Comparison of ENCODE assay signal across 2 cellular contexts in the genomic region with DNA sequence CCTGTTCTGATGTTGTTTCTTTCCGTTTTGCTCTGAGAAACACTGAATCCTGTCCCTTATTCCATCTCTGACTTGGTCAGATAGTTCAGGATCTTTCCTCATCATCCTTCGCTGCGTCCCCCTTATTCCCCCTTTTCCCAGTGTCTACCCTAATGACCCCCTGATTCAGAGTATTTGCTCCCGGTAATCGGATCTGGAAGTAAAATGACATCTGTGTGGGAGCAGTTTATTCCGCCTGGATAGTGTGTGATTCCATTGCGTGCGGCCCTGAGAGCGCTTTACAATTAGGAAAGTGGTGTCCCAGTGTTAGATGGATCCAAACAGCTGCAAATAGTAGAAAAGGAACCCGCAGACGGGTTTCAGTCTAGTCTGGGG.
TF ChIP-seq lines count a peak whose summit lies in the region.

No MANE protein-coding gene starts in this region.

TF ChIP-seq in K562, 482 proteins besides CTCF, POLR2A, EP300 and RAD21:
- 0 out of 2 replicates have a peak, but pooled peaks have one; percentile 0 for TF ChIP-seq ARID2 (IDR thresholded peaks at IDR 0.05)
- TF ChIP-seq, protein P1, sequence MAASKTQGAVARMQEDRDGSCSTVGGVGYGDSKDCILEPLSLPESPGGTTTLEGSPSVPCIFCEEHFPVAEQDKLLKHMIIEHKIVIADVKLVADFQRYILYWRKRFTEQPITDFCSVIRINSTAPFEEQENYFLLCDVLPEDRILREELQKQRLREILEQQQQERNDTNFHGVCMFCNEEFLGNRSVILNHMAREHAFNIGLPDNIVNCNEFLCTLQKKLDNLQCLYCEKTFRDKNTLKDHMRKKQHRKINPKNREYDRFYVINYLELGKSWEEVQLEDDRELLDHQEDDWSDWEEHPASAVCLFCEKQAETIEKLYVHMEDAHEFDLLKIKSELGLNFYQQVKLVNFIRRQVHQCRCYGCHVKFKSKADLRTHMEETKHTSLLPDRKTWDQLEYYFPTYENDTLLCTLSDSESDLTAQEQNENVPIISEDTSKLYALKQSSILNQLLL (CRISPR knock-in tag; IDR thresholded peaks at IDR 0.05; ENCODE audit: borderline replicate concordance), result no peak
- TF ChIP-seq TEAD1 (CRISPR knock-in tag; IDR thresholded peaks at IDR 0.05), result 0 out of 4 replicates have a peak, but pooled peaks of 1 of the 2 experiments have one; percentile 33
- TF ChIP-seq TGIF2 (CRISPR knock-in tag; IDR thresholded peaks at IDR 0.05), result 0 out of 2 replicates have a peak, but pooled peaks have one; percentile 12
- 0 out of 2 replicates have a peak, but pooled peaks have one; percentile 3 for TF ChIP-seq NFRKB (IDR thresholded peaks at IDR 0.05; ENCODE audit: low read depth)
- no peak for TF ChIP-seq HEY1 (CRISPR knock-in tag; IDR thresholded peaks at IDR 0.05; ENCODE audit: borderline replicate concordance)

TF ChIP-seq in HepG2, 621 proteins besides CTCF, POLR2A, EP300 and RAD21:
- TF ChIP-seq ZNF33B (CRISPR knock-in tag; IDR thresholded peaks at IDR 0.05) (no peak), KDM5A (IDR thresholded peaks at IDR 0.05; ENCODE audit: borderline replicate concordance, low read length) (peak; percentile 60), FOXA3 (CRISPR knock-in tag; IDR thresholded peaks at IDR 0.05) (no peak), MAZ (IDR thresholded peaks at IDR 0.05; ENCODE audit: borderline replicate concordance, low read depth, low read length) (0 out of 2 replicates have a peak, but pooled peaks have one; percentile 9), MAZ (CRISPR knock-in tag; IDR thresholded peaks at IDR 0.05; ENCODE audit: low read depth) (no peak), ZNF446 (CRISPR knock-in tag; IDR thresholded peaks at IDR 0.05) (peak; percentile 12; the same call in 1 of the 2 replicates), ZC3H13 (CRISPR knock-in tag; IDR thresholded peaks at IDR 0.05) (no peak), TBX3 (IDR thresholded peaks at IDR 0.05; ENCODE audit: borderline replicate concordance) (no peak), ZSCAN31 (CRISPR knock-in tag; IDR thresholded peaks at IDR 0.05; ENCODE audit: low read depth) (0 out of 2 replicates have a peak, but pooled peaks have one; percentile 8), SRY (CRISPR knock-in tag; IDR thresholded peaks at IDR 0.05) (0 out of 2 replicates have a peak, but pooled peaks have one; percentile 7), ZNF567 (CRISPR knock-in tag; IDR thresholded peaks at IDR 0.05; ENCODE audit: borderline replicate concordance) (no peak), PLRG1 (conservative IDR thresholded peaks at IDR 0.05) (no peak), LCORL (IDR thresholded peaks at IDR 0.05) (no peak), LCORL (CRISPR knock-in tag; IDR thresholded peaks at IDR 0.05) (0 out of 2 replicates have a peak, but pooled peaks have one; percentile 1), FOSL1 (CRISPR knock-in tag; IDR thresholded peaks at IDR 0.05; ENCODE audit: borderline replicate concordance) (no peak), ZNF33A (CRISPR knock-in tag; IDR thresholded peaks at IDR 0.05; ENCODE audit: borderline replicate concordance) (0 out of 2 replicates have a peak, but pooled peaks have one; percentile 80), NFIC (IDR thresholded peaks at IDR 0.05; ENCODE audit: low read length) (no peak), ZNF441 (CRISPR knock-in tag; IDR thresholded peaks at IDR 0.05; ENCODE audit: borderline replicate concordance) (no peak)
- TF ChIP-seq, protein P2, sequence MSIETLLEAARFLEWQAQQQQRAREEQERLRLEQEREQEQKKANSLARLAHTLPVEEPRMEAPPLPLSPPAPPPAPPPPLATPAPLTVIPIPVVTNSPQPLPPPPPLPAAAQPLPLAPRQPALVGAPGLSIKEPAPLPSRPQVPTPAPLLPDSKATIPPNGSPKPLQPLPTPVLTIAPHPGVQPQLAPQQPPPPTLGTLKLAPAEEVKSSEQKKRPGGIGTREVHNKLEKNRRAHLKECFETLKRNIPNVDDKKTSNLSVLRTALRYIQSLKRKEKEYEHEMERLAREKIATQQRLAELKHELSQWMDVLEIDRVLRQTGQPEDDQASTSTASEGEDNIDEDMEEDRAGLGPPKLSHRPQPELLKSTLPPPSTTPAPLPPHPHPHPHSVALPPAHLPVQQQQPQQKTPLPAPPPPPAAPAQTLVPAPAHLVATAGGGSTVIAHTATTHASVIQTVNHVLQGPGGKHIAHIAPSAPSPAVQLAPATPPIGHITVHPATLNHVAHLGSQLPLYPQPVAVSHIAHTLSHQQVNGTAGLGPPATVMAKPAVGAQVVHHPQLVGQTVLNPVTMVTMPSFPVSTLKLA (IDR thresholded peaks at IDR 0.05), result no peak
- TF ChIP-seq, protein P3, sequence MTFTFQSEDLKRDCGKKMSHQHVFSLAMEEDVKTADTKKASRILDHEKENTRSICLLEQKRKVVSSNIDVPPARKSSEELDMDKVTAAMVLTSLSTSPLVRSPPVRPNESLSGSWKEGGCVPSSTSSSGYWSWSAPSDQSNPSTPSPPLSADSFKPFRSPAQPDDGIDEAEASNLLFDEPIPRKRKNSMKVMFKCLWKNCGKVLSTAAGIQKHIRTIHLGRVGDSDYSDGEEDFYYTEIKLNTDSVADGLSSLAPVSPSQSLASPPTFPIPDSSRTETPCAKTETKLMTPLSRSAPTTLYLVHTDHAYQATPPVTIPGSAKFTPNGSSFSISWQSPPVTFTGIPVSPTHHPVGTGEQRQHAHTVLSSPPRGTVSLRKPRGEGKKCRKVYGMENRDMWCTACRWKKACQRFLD (CRISPR knock-in tag; IDR thresholded peaks at IDR 0.05; ENCODE audit: borderline replicate concordance), result 0 out of 2 replicates have a peak, but pooled peaks have one; percentile 14
- TF ChIP-seq, protein P4, sequence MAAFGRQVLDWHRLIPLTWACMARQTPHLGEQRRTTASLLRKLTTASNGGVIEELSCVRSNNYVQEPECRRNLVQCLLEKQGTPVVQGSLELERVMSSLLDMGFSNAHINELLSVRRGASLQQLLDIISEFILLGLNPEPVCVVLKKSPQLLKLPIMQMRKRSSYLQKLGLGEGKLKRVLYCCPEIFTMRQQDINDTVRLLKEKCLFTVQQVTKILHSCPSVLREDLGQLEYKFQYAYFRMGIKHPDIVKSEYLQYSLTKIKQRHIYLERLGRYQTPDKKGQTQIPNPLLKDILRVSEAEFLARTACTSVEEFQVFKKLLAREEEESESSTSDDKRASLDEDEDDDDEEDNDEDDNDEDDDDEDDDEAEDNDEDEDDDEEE (CRISPR knock-in tag; IDR thresholded peaks at IDR 0.05), result 0 out of 2 replicates have a peak, but pooled peaks have one; percentile 32
- TF ChIP-seq, protein P5, sequence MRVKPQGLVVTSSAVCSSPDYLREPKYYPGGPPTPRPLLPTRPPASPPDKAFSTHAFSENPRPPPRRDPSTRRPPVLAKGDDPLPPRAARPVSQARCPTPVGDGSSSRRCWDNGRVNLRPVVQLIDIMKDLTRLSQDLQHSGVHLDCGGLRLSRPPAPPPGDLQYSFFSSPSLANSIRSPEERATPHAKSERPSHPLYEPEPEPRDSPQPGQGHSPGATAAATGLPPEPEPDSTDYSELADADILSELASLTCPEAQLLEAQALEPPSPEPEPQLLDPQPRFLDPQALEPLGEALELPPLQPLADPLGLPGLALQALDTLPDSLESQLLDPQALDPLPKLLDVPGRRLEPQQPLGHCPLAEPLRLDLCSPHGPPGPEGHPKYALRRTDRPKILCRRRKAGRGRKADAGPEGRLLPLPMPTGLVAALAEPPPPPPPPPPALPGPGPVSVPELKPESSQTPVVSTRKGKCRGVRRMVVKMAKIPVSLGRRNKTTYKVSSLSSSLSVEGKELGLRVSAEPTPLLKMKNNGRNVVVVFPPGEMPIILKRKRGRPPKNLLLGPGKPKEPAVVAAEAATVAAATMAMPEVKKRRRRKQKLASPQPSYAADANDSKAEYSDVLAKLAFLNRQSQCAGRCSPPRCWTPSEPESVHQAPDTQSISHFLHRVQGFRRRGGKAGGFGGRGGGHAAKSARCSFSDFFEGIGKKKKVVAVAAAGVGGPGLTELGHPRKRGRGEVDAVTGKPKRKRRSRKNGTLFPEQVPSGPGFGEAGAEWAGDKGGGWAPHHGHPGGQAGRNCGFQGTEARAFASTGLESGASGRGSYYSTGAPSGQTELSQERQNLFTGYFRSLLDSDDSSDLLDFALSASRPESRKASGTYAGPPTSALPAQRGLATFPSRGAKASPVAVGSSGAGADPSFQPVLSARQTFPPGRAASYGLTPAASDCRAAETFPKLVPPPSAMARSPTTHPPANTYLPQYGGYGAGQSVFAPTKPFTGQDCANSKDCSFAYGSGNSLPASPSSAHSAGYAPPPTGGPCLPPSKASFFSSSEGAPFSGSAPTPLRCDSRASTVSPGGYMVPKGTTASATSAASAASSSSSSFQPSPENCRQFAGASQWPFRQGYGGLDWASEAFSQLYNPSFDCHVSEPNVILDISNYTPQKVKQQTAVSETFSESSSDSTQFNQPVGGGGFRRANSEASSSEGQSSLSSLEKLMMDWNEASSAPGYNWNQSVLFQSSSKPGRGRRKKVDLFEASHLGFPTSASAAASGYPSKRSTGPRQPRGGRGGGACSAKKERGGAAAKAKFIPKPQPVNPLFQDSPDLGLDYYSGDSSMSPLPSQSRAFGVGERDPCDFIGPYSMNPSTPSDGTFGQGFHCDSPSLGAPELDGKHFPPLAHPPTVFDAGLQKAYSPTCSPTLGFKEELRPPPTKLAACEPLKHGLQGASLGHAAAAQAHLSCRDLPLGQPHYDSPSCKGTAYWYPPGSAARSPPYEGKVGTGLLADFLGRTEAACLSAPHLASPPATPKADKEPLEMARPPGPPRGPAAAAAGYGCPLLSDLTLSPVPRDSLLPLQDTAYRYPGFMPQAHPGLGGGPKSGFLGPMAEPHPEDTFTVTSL (CRISPR knock-in tag; IDR thresholded peaks at IDR 0.05; ENCODE audit: borderline replicate concordance), result peak; percentile 43; the same call in 1 of the 2 replicates
- TF ChIP-seq, protein P6, sequence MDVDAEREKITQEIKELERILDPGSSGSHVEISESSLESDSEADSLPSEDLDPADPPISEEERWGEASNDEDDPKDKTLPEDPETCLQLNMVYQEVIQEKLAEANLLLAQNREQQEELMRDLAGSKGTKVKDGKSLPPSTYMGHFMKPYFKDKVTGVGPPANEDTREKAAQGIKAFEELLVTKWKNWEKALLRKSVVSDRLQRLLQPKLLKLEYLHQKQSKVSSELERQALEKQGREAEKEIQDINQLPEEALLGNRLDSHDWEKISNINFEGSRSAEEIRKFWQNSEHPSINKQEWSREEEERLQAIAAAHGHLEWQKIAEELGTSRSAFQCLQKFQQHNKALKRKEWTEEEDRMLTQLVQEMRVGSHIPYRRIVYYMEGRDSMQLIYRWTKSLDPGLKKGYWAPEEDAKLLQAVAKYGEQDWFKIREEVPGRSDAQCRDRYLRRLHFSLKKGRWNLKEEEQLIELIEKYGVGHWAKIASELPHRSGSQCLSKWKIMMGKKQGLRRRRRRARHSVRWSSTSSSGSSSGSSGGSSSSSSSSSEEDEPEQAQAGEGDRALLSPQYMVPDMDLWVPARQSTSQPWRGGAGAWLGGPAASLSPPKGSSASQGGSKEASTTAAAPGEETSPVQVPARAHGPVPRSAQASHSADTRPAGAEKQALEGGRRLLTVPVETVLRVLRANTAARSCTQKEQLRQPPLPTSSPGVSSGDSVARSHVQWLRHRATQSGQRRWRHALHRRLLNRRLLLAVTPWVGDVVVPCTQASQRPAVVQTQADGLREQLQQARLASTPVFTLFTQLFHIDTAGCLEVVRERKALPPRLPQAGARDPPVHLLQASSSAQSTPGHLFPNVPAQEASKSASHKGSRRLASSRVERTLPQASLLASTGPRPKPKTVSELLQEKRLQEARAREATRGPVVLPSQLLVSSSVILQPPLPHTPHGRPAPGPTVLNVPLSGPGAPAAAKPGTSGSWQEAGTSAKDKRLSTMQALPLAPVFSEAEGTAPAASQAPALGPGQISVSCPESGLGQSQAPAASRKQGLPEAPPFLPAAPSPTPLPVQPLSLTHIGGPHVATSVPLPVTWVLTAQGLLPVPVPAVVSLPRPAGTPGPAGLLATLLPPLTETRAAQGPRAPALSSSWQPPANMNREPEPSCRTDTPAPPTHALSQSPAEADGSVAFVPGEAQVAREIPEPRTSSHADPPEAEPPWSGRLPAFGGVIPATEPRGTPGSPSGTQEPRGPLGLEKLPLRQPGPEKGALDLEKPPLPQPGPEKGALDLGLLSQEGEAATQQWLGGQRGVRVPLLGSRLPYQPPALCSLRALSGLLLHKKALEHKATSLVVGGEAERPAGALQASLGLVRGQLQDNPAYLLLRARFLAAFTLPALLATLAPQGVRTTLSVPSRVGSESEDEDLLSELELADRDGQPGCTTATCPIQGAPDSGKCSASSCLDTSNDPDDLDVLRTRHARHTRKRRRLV (CRISPR knock-in tag; IDR thresholded peaks at IDR 0.05), result 0 out of 2 replicates have a peak, but pooled peaks have one; percentile 3
- TF ChIP-seq, protein P7, sequence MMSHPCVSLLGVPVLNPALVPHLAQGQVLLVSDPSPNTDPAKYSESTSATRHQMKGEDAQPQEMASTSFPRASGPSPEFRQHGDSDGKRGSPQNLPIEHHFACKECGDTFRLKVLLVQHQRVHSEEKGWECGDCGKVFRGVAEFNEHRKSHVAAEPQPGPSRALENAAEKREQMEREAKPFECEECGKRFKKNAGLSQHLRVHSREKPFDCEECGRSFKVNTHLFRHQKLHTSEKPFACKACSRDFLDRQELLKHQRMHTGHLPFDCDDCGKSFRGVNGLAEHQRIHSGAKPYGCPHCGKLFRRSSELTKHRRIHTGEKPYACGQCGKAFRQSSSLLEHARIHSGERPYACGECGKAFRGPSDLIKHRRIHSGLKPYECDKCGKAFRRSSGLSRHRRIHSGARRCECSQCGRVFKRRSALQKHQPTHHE (CRISPR knock-in tag; IDR thresholded peaks at IDR 0.05; ENCODE audit: borderline replicate concordance), result 0 out of 2 replicates have a peak, but pooled peaks have one; percentile 5
